In the genomic region with DNA sequence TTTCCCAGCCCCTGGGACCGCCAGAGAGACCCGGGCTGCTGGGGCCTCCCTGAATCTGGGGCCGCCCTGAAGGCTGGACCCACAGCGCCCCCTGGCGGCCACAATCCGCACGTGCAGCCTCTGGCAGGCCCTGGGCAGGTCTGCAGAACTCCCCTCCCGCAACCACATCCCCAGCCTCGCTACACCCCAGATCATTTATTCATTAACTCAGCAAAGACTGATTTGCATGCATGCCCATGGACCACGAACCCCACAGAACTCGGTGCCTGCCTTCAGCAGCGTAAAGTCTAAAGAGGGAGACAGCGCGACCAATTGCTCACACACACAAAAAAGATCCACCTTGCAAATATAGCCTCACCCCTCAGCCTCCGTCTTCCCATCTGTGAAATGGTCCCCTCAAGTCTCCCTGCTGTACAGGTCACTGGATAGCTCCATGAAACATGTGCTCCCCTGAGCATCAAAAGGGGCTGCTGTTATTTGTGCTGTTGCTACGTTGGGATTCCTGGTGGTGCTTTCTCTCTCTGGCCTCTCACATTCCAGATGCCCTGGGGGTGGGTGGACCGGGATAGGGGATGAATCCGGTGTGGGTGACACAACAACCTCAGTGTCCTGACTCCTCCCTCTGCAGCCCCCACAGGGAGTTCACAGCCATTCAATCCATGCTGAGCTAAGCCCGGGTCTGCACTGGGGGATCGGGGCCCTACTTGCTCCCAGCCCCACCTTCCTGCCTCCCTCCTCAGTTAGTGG, we compare ENCODE assay signal across 8 cellular contexts.
DNase-seq lines count a peak whose midpoint lies in the region; ATAC-seq and TF ChIP-seq lines count a peak whose summit lies in the region.

No MANE protein-coding gene starts in this region.

- peaks cover 10 to 20% (median 19%) of the 10 kb centered on the region in 4 donors for H3K4me1 Mint-ChIP-seq in naive thymus-derived CD8-positive, alpha-beta T cell
- peaks cover 24 to 58% of the 10 kb centered on the region in 2 donors for H3K4me1 Mint-ChIP-seq in stimulated activated naive B cell treated with anti-CD40 and anti-IgM and Interleukin-4, amounts not matched to agents 10 μg/mL and 1 μg/mL and 100 μg/mL, for 72 hours

- ATAC-seq in GM19043 (IDR thresholded peaks at IDR 0.05; ENCODE audit: low read depth, unreplicated experiment) (peak; percentile 59), HG03439 (IDR thresholded peaks at IDR 0.05; ENCODE audit: unreplicated experiment) (peak; percentile 79)
- peak; percentile 95 for ATAC-seq in naive thymus-derived CD8-positive, alpha-beta T cell
- ATAC-seq in stimulated activated naive B cell treated with anti-CD40 and anti-IgM and Interleukin-4, amounts not matched to agents 10 μg/mL and 1 μg/mL and 100 μg/mL, for 72 hours (replicated peaks), result peak; percentile 85 to 87

- H3K27ac Mint-ChIP-seq in naive thymus-derived CD8-positive, alpha-beta T cell, result peak overlapping the region in 4 of 10 donors; percentile 30 to 86 (median 70)
- peak overlapping the region; percentile 26 for H3K27ac Mint-ChIP-seq in stimulated activated naive B cell treated with anti-CD40 and anti-IgM and Interleukin-4, amounts not matched to agents 10 μg/mL and 1 μg/mL and 100 μg/mL, for 72 hours

- TF ChIP-seq CTCF in C4-2B (conservative IDR thresholded peaks at IDR 0.05), result peak; percentile 95
- TF ChIP-seq CTCF in epithelial cell of proximal tubule (conservative IDR thresholded peaks at IDR 0.05; ENCODE audit: low read depth, low read length), result peak; percentile 93

- POLR2A ChIA-PET in naive thymus-derived CD8-positive, alpha-beta T cell (lab: Charles Lee), result no interaction called here

- peak; percentile 79 to 80 for DNase-seq in NOMO-1 (lab: John Stamatoyannopoulos, UW; ENCODE audit: unreplicated experiment in 2 of 2)
- DNase-seq in activated CD8-positive, alpha-beta memory T cell treated with anti-CD3 and anti-CD28 coated beads, Interleukin-2, amount 50 U/mL, for 24 hours (ENCODE audit: extremely low read depth), result peak; percentile 69
- DNase-seq in epithelial cell of proximal tubule (ENCODE audit: low read depth), result no peak
- DNase-seq in naive thymus-derived CD8-positive, alpha-beta T cell, result peak; percentile 60 to 87 (median 83)
- peak; percentile 85 for DNase-seq in stimulated activated naive B cell treated with anti-CD40 and anti-IgM and Interleukin-4, amounts not matched to agents 10 μg/mL and 1 μg/mL and 100 μg/mL, for 72 hours

- H3K9me3 Mint-ChIP-seq in naive thymus-derived CD8-positive, alpha-beta T cell, result peaks cover 0 to 24% (median 4%) of the 10 kb centered on the region in 9 donors
- H3K9me3 Mint-ChIP-seq in stimulated activated naive B cell treated with anti-CD40 and anti-IgM and Interleukin-4, amounts not matched to agents 10 μg/mL and 1 μg/mL and 100 μg/mL, for 72 hours, result peaks cover 8 to 10% of the 10 kb centered on the region in 2 donors

- peaks cover 0 to 11% (median 7%) of the 10 kb centered on the region in 3 donors for H3K36me3 Mint-ChIP-seq in naive thymus-derived CD8-positive, alpha-beta T cell
- H3K36me3 Mint-ChIP-seq in stimulated activated naive B cell treated with anti-CD40 and anti-IgM and Interleukin-4, amounts not matched to agents 10 μg/mL and 1 μg/mL and 100 μg/mL, for 72 hours, result peaks cover 3 to 13% of the 10 kb centered on the region in 2 donors

- peaks cover 2 to 16% (median 7%) of the 10 kb centered on the region in 5 donors for H3K27me3 Mint-ChIP-seq in naive thymus-derived CD8-positive, alpha-beta T cell
- H3K27me3 Mint-ChIP-seq in stimulated activated naive B cell treated with anti-CD40 and anti-IgM and Interleukin-4, amounts not matched to agents 10 μg/mL and 1 μg/mL and 100 μg/mL, for 72 hours, result peaks cover 6 to 7% of the 10 kb centered on the region in 2 donors

- H3K4me3 ChIP-seq in epithelial cell of proximal tubule (ENCODE audit: low read depth, low read length), result no peak overlapping the region

- H3K27ac ChIP-seq in C4-2B, result no peak overlapping the region

- H3K4me3 Mint-ChIP-seq in naive thymus-derived CD8-positive, alpha-beta T cell, result peak overlapping the region in 1 of 10 donors; percentile 24
- H3K4me3 Mint-ChIP-seq in stimulated activated naive B cell treated with anti-CD40 and anti-IgM and Interleukin-4, amounts not matched to agents 10 μg/mL and 1 μg/mL and 100 μg/mL, for 72 hours, result no peak overlapping the region
